ENCODE assay signal across 2 cellular contexts in genomic region chr2:176682278-176682677, GRCh38.
TF ChIP-seq lines count a peak whose summit lies in the region.

No MANE protein-coding gene starts in this region.

TF ChIP-seq in GM23338, 12 proteins besides CTCF, POLR2A, EP300 and RAD21 (continued from another document):
- TF ChIP-seq ETS1 (IDR thresholded peaks at IDR 0.05) (no peak), ZNF462 (CRISPR knock-in tag; IDR thresholded peaks at IDR 0.05) (no peak), NANOG (IDR thresholded peaks at IDR 0.05; ENCODE audit: borderline replicate concordance) (no peak)

TF ChIP-seq in WTC11, 78 proteins besides CTCF, POLR2A, EP300 and RAD21 (continued from another document):
- TF ChIP-seq ARID4B (CRISPR knock-in tag; IDR thresholded peaks at IDR 0.05; ENCODE audit: borderline replicate concordance) (no peak), OVOL2 (CRISPR knock-in tag; IDR thresholded peaks at IDR 0.05; ENCODE audit: borderline replicate concordance) (no peak), PREB (CRISPR knock-in tag; IDR thresholded peaks at IDR 0.05; ENCODE audit: borderline replicate concordance) (no peak)
